ENCODE assay signal across 18 cellular contexts in the genomic region with DNA sequence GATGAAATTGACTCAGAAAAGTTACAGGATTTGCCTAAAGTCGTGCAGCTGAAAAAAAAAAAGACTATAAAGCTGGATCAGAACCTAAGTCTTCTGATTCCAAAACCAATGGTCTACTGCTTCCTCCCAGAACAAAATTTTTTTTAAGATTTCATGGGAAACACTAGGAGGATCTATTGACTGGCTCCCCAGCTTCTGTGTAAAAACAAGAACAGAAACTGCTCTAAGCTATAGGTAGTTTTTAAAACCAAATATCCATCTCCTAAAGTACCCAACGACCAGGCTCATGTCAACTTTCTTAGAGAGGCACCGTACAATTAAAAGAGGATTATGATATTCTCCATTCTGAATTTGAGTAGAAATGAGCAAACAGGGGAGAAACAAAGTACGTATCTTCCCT. TPM values are rescaled to one million over a fixed set of nuclear protein-coding genes. Genes with fewer than 3 reads are reported as not detected.
DNase-seq lines count a peak whose midpoint lies in the region; ATAC-seq, FAIRE-seq and TF ChIP-seq lines count a peak whose summit lies in the region.
"Had no signal": no experiment of that assay in that cellular context is flagged by ENCODE, and none has a peak within 500 bp of the region (broad histone marks: within the 10 kb centered on the region; RNA-seq: fewer than 3 reads in every experiment).

No MANE protein-coding gene starts in this region.

- peaks cover 74% of the 10 kb centered on the region for H3K79me2 ChIP-seq in GM23338 (replicated peaks; ENCODE audit: insufficient read depth)
- peaks cover 90% of the 10 kb centered on the region for H3K79me2 ChIP-seq in astrocyte (ENCODE audit: insufficient read depth, low read length)
- H3K79me2 ChIP-seq in neural progenitor cell (ENCODE audit: low read depth) = peaks cover 66% of the 10 kb centered on the region

- H4K20me1 ChIP-seq in BLaER1 treated with 17β-estradiol and CSF1 and Interleukin-3, amounts not matched to agents 10 nM and 100 nM = peaks cover 13 to 73% (median 37%) of the 10 kb centered on the region in 11 experiments; a peak in 18 of 22 replicates
- H4K20me1 ChIP-seq in GM23338 (replicated peaks; ENCODE audit: insufficient read depth) (no peaks in the 10 kb centered on the region), astrocyte (ENCODE audit: insufficient read depth, low read length) (peaks cover 55% of the 10 kb centered on the region), neural progenitor cell (ENCODE audit: low read depth) (peaks cover 48% of the 10 kb centered on the region)

- H2AFZ ChIP-seq in GM23338 = no peak overlapping the region
- no peak overlapping the region for H2AFZ ChIP-seq in astrocyte (ENCODE audit: low read depth, low read length)
- H2AFZ ChIP-seq in neural progenitor cell (replicated peaks) = no peak overlapping the region

- peak overlapping the region in 5 of 11 experiments; percentile 7 to 81 (median 78); a peak in 7 of 22 replicates for H3K27ac ChIP-seq in BLaER1 treated with 17β-estradiol and CSF1 and Interleukin-3, amounts not matched to agents 10 nM and 100 nM
- H3K27ac ChIP-seq in GM23338 (ENCODE audit: low read depth) = peak overlapping the region; percentile 94
- no peak overlapping the region for H3K27ac ChIP-seq in astrocyte (ENCODE audit: low read depth, low read length)
- no peak overlapping the region for H3K27ac ChIP-seq in neural progenitor cell
- H3K27ac ChIP-seq: HL-60, vagina had no signal

- H3K27ac Mint-ChIP-seq in GM23338 (peak overlapping the region; percentile 93), astrocyte (ENCODE audit: unreplicated experiment) (peak overlapping the region; percentile 75), neural progenitor cell (no peak overlapping the region)
- peak overlapping the region; percentile 88 to 98 for H3K27ac Mint-ChIP-seq in natural killer cell treated with Interleukin-12 subunit alpha and Interleukin-12 subunit beta and Interleukin-15 and Interleukin-18, amount 100 ng/mL, for 72 hours

- no peak for TF ChIP-seq POLR2A in GM18505 (IDR thresholded peaks at IDR 0.05; ENCODE audit: borderline replicate concordance, extremely low read depth, insufficient read depth, insufficient read length)

- H3K4me3 Mint-ChIP-seq in GM23338 (peak overlapping the region; percentile 63), astrocyte (ENCODE audit: unreplicated experiment) (no peak overlapping the region), neural progenitor cell (no peak overlapping the region)
- peak overlapping the region; percentile 83 for H3K4me3 Mint-ChIP-seq in natural killer cell treated with Interleukin-12 subunit alpha and Interleukin-12 subunit beta and Interleukin-15 and Interleukin-18, amount 100 ng/mL, for 72 hours

- H3K4me2 ChIP-seq in BLaER1 treated with 17β-estradiol and CSF1 and Interleukin-3, amounts not matched to agents 10 nM and 100 nM = peak overlapping the region; percentile 79 to 98 (median 91)
- H3K4me2 ChIP-seq in GM23338 = peak overlapping the region; percentile 59
- peak overlapping the region; percentile 87 for H3K4me2 ChIP-seq in astrocyte (ENCODE audit: low read length)
- no peak overlapping the region for H3K4me2 ChIP-seq in neural progenitor cell

- H3K9me3 Mint-ChIP-seq in GM23338 (no peaks in the 10 kb centered on the region; the same call in 2 of the 3 replicates), astrocyte (ENCODE audit: unreplicated experiment) (peaks cover 1% of the 10 kb centered on the region), neural progenitor cell (no peaks in the 10 kb centered on the region)
- H3K9me3 Mint-ChIP-seq in natural killer cell treated with Interleukin-12 subunit alpha and Interleukin-12 subunit beta and Interleukin-15 and Interleukin-18, amount 100 ng/mL, for 72 hours = no peaks in the 10 kb centered on the region
- H3K9me3 Mint-ChIP-seq: effector memory CD8-positive, alpha-beta T cell; T-helper 2 cell treated with Interferon-gamma antibody and Interleukin-4, amounts not matched to agents 5 μg/mL and 100 μg/mL, for 36 hours had no signal

- DNase-seq in GM23338 (ENCODE audit: low spot score) (no peak), astrocyte (ENCODE audit: low read depth) (no peak), urothelium cell line (ENCODE audit: low spot score) (no peak), neural progenitor cell (ENCODE audit: low spot score) (no peak), GM19240 (ENCODE audit: insufficient read length, low spot score) (no peak)
- no peak for DNase-seq in natural killer cell treated with Interleukin-12 subunit alpha and Interleukin-12 subunit beta and Interleukin-15 and Interleukin-18, amount 100 ng/mL, for 72 hours (ENCODE audit: low spot score)
- DNase-seq: DMS 273 treated with DMSO at 0.1 percent for 48 hours; effector memory CD8-positive, alpha-beta T cell; NCI-H1436 treated with DMSO at 0.1 percent for 48 hours; SHP77 treated with DMSO at 0.1 percent for 48 hours; stimulated activated CD4-positive, alpha-beta T cell treated with anti-CD3 and anti-CD28 coated beads, Interleukin-4, amount 100 ng/mL, for 4 hours had no signal

- no peaks in the 10 kb centered on the region; a peak in 4 of 22 replicates for H3K27me3 ChIP-seq in BLaER1 treated with 17β-estradiol and CSF1 and Interleukin-3, amounts not matched to agents 10 nM and 100 nM
- H3K27me3 ChIP-seq in GM23338 (ENCODE audit: insufficient read depth) = no peaks in the 10 kb centered on the region
- no peaks in the 10 kb centered on the region for H3K27me3 ChIP-seq in astrocyte (ENCODE audit: insufficient read depth, low read length)
- H3K27me3 ChIP-seq in neural progenitor cell = no peaks in the 10 kb centered on the region
- H3K27me3 ChIP-seq: cardiac muscle cell, vagina had no signal

- H3F3A ChIP-seq in GM23338 (replicated peaks; ENCODE audit: low read depth) (0 out of 2 replicates have a peak, but pooled peaks cover 3% of the 10 kb centered on the region), neural progenitor cell (ENCODE audit: low read depth) (peaks cover 10% of the 10 kb centered on the region)

- H3K36me3 Mint-ChIP-seq in GM23338 (ENCODE audit: low read depth) (peaks cover 8% of the 10 kb centered on the region; the same call in 2 of the 3 replicates), astrocyte (ENCODE audit: low read depth, unreplicated experiment) (peaks cover 5% of the 10 kb centered on the region), neural progenitor cell (no peaks in the 10 kb centered on the region)
- no peaks in the 10 kb centered on the region for H3K36me3 Mint-ChIP-seq in natural killer cell treated with Interleukin-12 subunit alpha and Interleukin-12 subunit beta and Interleukin-15 and Interleukin-18, amount 100 ng/mL, for 72 hours

- FAIRE-seq in astrocyte (lab: Jason Lieb, UNC) = no peak
- no peak for FAIRE-seq in urothelium cell line (lab: Jason Lieb, UNC)

- H3K27me3 Mint-ChIP-seq in GM23338 (ENCODE audit: insufficient read depth, low read depth, poor library complexity) (peaks cover 6% of the 10 kb centered on the region), astrocyte (ENCODE audit: low read depth, unreplicated experiment) (no peaks in the 10 kb centered on the region), neural progenitor cell (ENCODE audit: insufficient read depth, low read depth) (peaks cover 5% of the 10 kb centered on the region)
- no peaks in the 10 kb centered on the region for H3K27me3 Mint-ChIP-seq in natural killer cell treated with Interleukin-12 subunit alpha and Interleukin-12 subunit beta and Interleukin-15 and Interleukin-18, amount 100 ng/mL, for 72 hours
- H3K27me3 Mint-ChIP-seq: activated naive CD8-positive, alpha-beta T cell; effector memory CD8-positive, alpha-beta T cell had no signal

- no peak overlapping the region for H3K9ac ChIP-seq in BLaER1 treated with 17β-estradiol and CSF1 and Interleukin-3, amounts not matched to agents 10 nM and 100 nM
- no peak overlapping the region for H3K9ac ChIP-seq in astrocyte (ENCODE audit: low read length)
- H3K9ac ChIP-seq in neural progenitor cell = no peak overlapping the region

- ATAC-seq in GM23338 (no peak), GM18505 (IDR thresholded peaks at IDR 0.05; ENCODE audit: unreplicated experiment) (no peak)
- ATAC-seq in natural killer cell treated with Interleukin-12 subunit alpha and Interleukin-12 subunit beta and Interleukin-15 and Interleukin-18, amount 100 ng/mL, for 72 hours = no peak
- ATAC-seq: effector memory CD8-positive, alpha-beta T cell had no signal

- no peaks in the 10 kb centered on the region for H3K36me3 ChIP-seq in BLaER1 treated with 17β-estradiol and CSF1 and Interleukin-3, amounts not matched to agents 10 nM and 100 nM
- H3K36me3 ChIP-seq in GM23338 (ENCODE audit: insufficient read depth) (no peaks in the 10 kb centered on the region), astrocyte (ENCODE audit: insufficient read depth, low read length) (no peaks in the 10 kb centered on the region), neural progenitor cell (no peaks in the 10 kb centered on the region)
- H3K36me3 ChIP-seq: cardiac muscle cell, vagina had no signal

- peak overlapping the region in 2 of 10 experiments; percentile 20 to 45; a peak in 1 of 20 replicates for H3K4me3 ChIP-seq in BLaER1 treated with 17β-estradiol and CSF1 and Interleukin-3, amounts not matched to agents 10 nM and 100 nM
- H3K4me3 ChIP-seq in GM23338 (peak overlapping the region; percentile 34), astrocyte (ENCODE audit: insufficient read depth, low read depth, low read length) (no peak overlapping the region), neural progenitor cell (no peak overlapping the region)
- H3K4me3 ChIP-seq: cardiac muscle cell, vagina had no signal

- H3K4me1 ChIP-seq in BLaER1 treated with 17β-estradiol and CSF1 and Interleukin-3, amounts not matched to agents 10 nM and 100 nM = peaks cover 66 to 75% (median 71%) of the 10 kb centered on the region in 10 experiments
- H3K4me1 ChIP-seq in GM23338 (ENCODE audit: insufficient read depth) = peaks cover 58% of the 10 kb centered on the region
- H3K4me1 ChIP-seq in astrocyte (ENCODE audit: insufficient read depth, low read length) = peaks cover 32% of the 10 kb centered on the region
- H3K4me1 ChIP-seq in neural progenitor cell = peaks cover 31% of the 10 kb centered on the region

- H3K4me1 Mint-ChIP-seq in GM23338 (peaks cover 60% of the 10 kb centered on the region), astrocyte (ENCODE audit: low read depth, unreplicated experiment) (peaks cover 45% of the 10 kb centered on the region), neural progenitor cell (peaks cover 28% of the 10 kb centered on the region)
- H3K4me1 Mint-ChIP-seq in natural killer cell treated with Interleukin-12 subunit alpha and Interleukin-12 subunit beta and Interleukin-15 and Interleukin-18, amount 100 ng/mL, for 72 hours (ENCODE audit: low read depth in 2 of 2) = peaks cover 48 to 49% of the 10 kb centered on the region in 2 donors

- TF ChIP-seq CTCF in GM23338 (conservative IDR thresholded peaks at IDR 0.05; ENCODE audit: low read depth in 2 of 2) (no peak), astrocyte (IDR thresholded peaks at IDR 0.05; ENCODE audit: insufficient read depth, low read depth, low read length) (no peak), neural progenitor cell (IDR thresholded peaks at IDR 0.05) (no peak)

- H3K9me3 ChIP-seq in BLaER1 treated with 17β-estradiol and CSF1 and Interleukin-3, amounts not matched to agents 10 nM and 100 nM (replicated peaks in 1 of 11) = no peaks in the 10 kb centered on the region
- H3K9me3 ChIP-seq in astrocyte (ENCODE audit: insufficient read depth, low read depth, low read length) (no peaks in the 10 kb centered on the region), neural progenitor cell (ENCODE audit: low read depth) (no peaks in the 10 kb centered on the region)
- H3K9me3 ChIP-seq: vagina had no signal

- no peaks in the 10 kb centered on the region for H3K9me2 ChIP-seq in GM23338 (ENCODE audit: insufficient read depth)

RNA-seq across cellular contexts. Expression of a gene that starts 9.4 kb away (rescaled TPM):
- total RNA-seq in GM23338 (2014; rRNA removed; shearing (Covaris generic)) = 17.8 and 32.6 TPM in 2 replicates
- polyA plus RNA-seq in GM23338 (2016; fragmentation: Nextera tagmentation; extraction: Ambion mirVana) = 8.7 and 10.5 TPM in 2 replicates
- total RNA-seq in astrocyte (58.4 and 62.9 TPM in 2 replicates), neural progenitor cell (ENCODE audit: low replicate concordance) (17.3 and 24.0 TPM in 2 replicates)
- total RNA-seq in natural killer cell treated with Interleukin-12 subunit alpha and Interleukin-12 subunit beta and Interleukin-15 and Interleukin-18, amount 100 ng/mL, for 72 hours = 100 to 1,000 TPM in 1 of 2 donors, 10 to 100 TPM in 1; 86.9 to 123 TPM

RNA-seq across cellular contexts. Expression of a gene that starts 43.5 kb away (rescaled TPM):
- total RNA-seq in GM23338 (2014; rRNA removed; shearing (Covaris generic)) = 336 and 349 TPM in 2 replicates
- polyA plus RNA-seq in GM23338 (2016; fragmentation: Nextera tagmentation; extraction: Ambion mirVana) = 240 and 245 TPM in 2 replicates
- total RNA-seq in astrocyte (434 and 452 TPM in 2 replicates), neural progenitor cell (ENCODE audit: low replicate concordance) (256 and 318 TPM in 2 replicates)
- 100 to 1,000 TPM; 357 to 452 TPM for total RNA-seq in natural killer cell treated with Interleukin-12 subunit alpha and Interleukin-12 subunit beta and Interleukin-15 and Interleukin-18, amount 100 ng/mL, for 72 hours

Comparison
In these comparisons a context has a peak if more than half of its experiments do, and no peak if none do; other contexts are left out.
1. H3K4me3 Mint-ChIP-seq: peak in GM23338 (single experiment) and natural killer cell treated with Interleukin-12 subunit alpha and Interleukin-12 subunit beta and Interleukin-15 and Interleukin-18, amount 100 ng/mL, for 72 hours (single experiment); none in astrocyte (single experiment) and neural progenitor cell (single experiment).